Comparison of ENCODE assay signal across 8 cellular contexts in the genomic region with DNA sequence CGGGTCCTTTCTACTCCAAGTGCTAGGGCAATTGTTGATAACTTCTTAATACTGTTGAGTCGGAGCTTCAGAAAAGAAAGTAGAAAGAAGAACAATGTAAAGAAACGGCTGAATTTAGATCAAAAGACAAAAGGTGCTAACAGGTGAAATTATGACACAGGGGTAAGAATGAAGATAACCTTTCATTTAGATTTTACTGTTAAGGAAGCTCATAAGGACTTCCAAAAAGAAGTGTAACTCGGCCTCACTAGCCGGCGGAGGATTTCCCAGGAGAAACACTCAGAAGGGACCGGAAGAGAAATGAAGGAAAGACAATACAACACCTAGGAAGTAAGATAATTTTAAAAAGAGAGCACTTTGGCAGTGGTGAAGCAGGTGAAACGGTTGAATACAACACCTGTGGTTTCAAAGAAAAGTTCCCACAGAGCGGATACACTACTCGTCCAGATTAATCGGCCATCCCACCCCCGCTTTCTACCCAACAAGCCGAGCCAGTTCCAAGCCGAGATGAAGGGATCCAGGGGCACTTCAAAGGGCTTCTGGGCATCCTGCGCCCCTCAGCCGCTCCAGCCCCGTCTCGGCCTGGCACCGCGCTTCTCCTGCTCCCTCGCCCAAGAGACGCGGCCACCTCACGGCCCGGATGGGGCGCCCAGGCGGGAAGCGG. TPM values are rescaled to one million over a fixed set of nuclear protein-coding genes. Genes with fewer than 3 reads are reported as not detected.
DNase-seq lines count a peak whose midpoint lies in the region; ATAC-seq and TF ChIP-seq lines count a peak whose summit lies in the region.

No MANE protein-coding gene starts in this region.

- peak overlapping the region; percentile 87 for H2AFZ ChIP-seq in smooth muscle cell (ENCODE audit: low read depth)

- H3K4me1 ChIP-seq in adrenal gland (replicated peaks in 1 of 2), result peaks cover 0 to 28% of the 10 kb centered on the region in 2 donors
- H3K4me1 ChIP-seq in iPS-15b (ENCODE audit: control insufficient read depth, insufficient read depth, low read length), result peaks cover 4% of the 10 kb centered on the region
- H3K4me1 ChIP-seq in smooth muscle cell (ENCODE audit: low read depth), result peaks cover 16% of the 10 kb centered on the region

- H3K9me3 ChIP-seq in adrenal gland (replicated peaks in 1 of 3), result no peaks in the 10 kb centered on the region
- H3K9me3 ChIP-seq in iPS-15b (ENCODE audit: control insufficient read depth, insufficient read depth, low read length), result no peaks in the 10 kb centered on the region
- no peaks in the 10 kb centered on the region for H3K9me3 ChIP-seq in smooth muscle cell (replicated peaks; ENCODE audit: low read depth)

- peak overlapping the region; percentile 75 for H3K9ac ChIP-seq in iPS-15b (ENCODE audit: low read depth, low read length)
- H3K9ac ChIP-seq in smooth muscle cell (ENCODE audit: low read depth), result peak overlapping the region; percentile 70

- H3K27me3 ChIP-seq in adrenal gland, result no peaks in the 10 kb centered on the region
- no peaks in the 10 kb centered on the region for H3K27me3 ChIP-seq in iPS-15b (ENCODE audit: control insufficient read depth, insufficient read depth, low read length)
- no peaks in the 10 kb centered on the region for H3K27me3 ChIP-seq in smooth muscle cell (ENCODE audit: low read depth)

- no peak for TF ChIP-seq POLR2A in adrenal gland (IDR thresholded peaks at IDR 0.05)

- peak overlapping the region; percentile 92 for H3K4me2 ChIP-seq in smooth muscle cell

- 1 to 3% (median 2%) methylated on average over 12 to 28 of the region's 28 CpGs for WGBS in adrenal gland, 4 donors
- WGBS in smooth muscle cell (ENCODE audit: low lambda C conversion rate), result 4% methylated on average over 27 of the region's 28 CpGs

- peak overlapping the region in 4 of 5 donors; percentile 80 to 93 (median 85) for H3K27ac ChIP-seq in adrenal gland
- no peak overlapping the region for H3K27ac ChIP-seq in smooth muscle cell (ENCODE audit: low read depth)

- intact Hi-C loops in adrenal gland (cut with DNase I), result no loop called here

- no peaks in the 10 kb centered on the region for H4K20me1 ChIP-seq in smooth muscle cell (ENCODE audit: low read depth)

- H3K79me2 ChIP-seq in smooth muscle cell (ENCODE audit: low read depth), result peaks cover 23% of the 10 kb centered on the region

- H3K36me3 ChIP-seq in adrenal gland (replicated peaks in 1 of 2), result peaks cover 0 to 34% of the 10 kb centered on the region in 2 donors
- peaks cover 7% of the 10 kb centered on the region for H3K36me3 ChIP-seq in iPS-15b (ENCODE audit: control insufficient read depth, insufficient read depth, low read length)
- peaks cover 7% of the 10 kb centered on the region for H3K36me3 ChIP-seq in smooth muscle cell (ENCODE audit: low read depth)

- DNase-seq in Caki2 (ENCODE audit: low read depth) (peak; percentile 2), adrenal gland (peak in 1 of 7 donors; percentile 39), smooth muscle cell (lab: John Stamatoyannopoulos, UW; ENCODE audit: unreplicated experiment) (no peak), HuH-7.5 (ENCODE audit: low spot score) (no peak), NK-92 (lab: John Stamatoyannopoulos, UW; ENCODE audit: unreplicated experiment) (no peak)

- TF ChIP-seq CTCF in adrenal gland (IDR thresholded peaks at IDR 0.05), result no peak
- TF ChIP-seq CTCF in smooth muscle cell (IDR thresholded peaks at IDR 0.05; ENCODE audit: borderline replicate concordance, insufficient read depth, poor library complexity, severe bottlenecking), result no peak

- in situ Hi-C loops in Caki2 (cut with HindIII; ENCODE audit: low pct_unique_long_range_greater_than_20kb, low sequenced_read_pairs), result no loop called here

- H3K4me3 ChIP-seq in adrenal gland (peak overlapping the region; percentile 72 to 94 (median 87)), iPS-15b (ENCODE audit: low read depth, low read length) (peak overlapping the region; percentile 91), smooth muscle cell (peak overlapping the region; percentile 84)

- ATAC-seq in GM19455 (IDR thresholded peaks at IDR 0.05; ENCODE audit: unreplicated experiment), result peak; percentile 46
- peak; percentile 33 for ATAC-seq in HG03571 (IDR thresholded peaks at IDR 0.05; ENCODE audit: unreplicated experiment)

- no peaks in the 10 kb centered on the region for H3F3A ChIP-seq in smooth muscle cell (ENCODE audit: low read depth)

RNA-seq across cellular contexts. Expression of a gene that starts 0.7 kb away (rescaled TPM):
- total RNA-seq in Caki2 (2014; rRNA removed; shearing (Covaris generic); ENCODE audit: low replicate concordance), result 4.7 and 17.1 TPM in 2 replicates
- 10 to 100 TPM; 16.8 to 58.1 (median 32.2) TPM for total RNA-seq in adrenal gland
- 10 to 100 TPM; 10.3 to 37.7 (median 12.8) TPM for polyA plus RNA-seq in adrenal gland
- total RNA-seq in smooth muscle cell, result 29.5 and 40.2 TPM in 2 replicates
- 13.1 and 21.9 TPM in 2 replicates for polyA plus RNA-seq in smooth muscle cell
